9 cellular contexts compared by ENCODE assay signal in the genomic region with DNA sequence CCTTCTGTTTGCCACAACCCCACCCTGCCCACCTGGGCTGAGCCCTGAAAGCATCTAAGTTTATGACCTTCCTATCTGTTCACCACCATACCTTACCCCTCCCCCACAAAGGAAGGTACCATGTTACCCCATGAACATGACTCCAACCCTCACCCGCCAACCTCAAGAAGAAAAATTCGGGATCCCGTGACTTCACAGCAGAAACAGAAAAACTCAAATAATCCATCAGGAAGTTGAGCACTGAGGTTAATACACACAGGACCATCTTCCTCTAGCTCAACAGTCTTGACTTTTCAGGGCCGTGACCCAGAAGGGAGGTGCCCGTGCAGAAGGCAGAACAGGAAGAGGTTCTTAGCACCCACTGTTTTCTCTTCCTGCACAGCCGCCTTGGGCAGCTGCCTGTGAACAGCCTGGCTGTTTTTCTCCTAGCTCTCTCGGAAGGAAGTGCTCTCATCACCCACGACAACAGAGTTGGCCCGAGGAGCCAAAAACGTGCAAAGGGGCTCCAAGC.
DNase-seq lines count a peak whose midpoint lies in the region; ATAC-seq and TF ChIP-seq lines count a peak whose summit lies in the region.
"Had no signal": no experiment of that assay in that cellular context is flagged by ENCODE, and none has a peak within 500 bp of the region (broad histone marks: within the 10 kb centered on the region; RNA-seq: fewer than 3 reads in every experiment).

No MANE protein-coding gene starts in this region.

- peaks cover 45% of the 10 kb centered on the region for H3K4me1 ChIP-seq in suprapubic skin

- H3K4me3 ChIP-seq in suprapubic skin, result no peak overlapping the region
- H3K4me3 ChIP-seq: K562 had no signal

- DNase-seq in NOMO-1 treated with dmso at 0.1 percent for 144 hours (lab: John Stamatoyannopoulos, UW; ENCODE audit: unreplicated experiment) (peak; percentile 81), suprapubic skin (ENCODE audit: low spot score in 2 of 2) (no peak), NCI-H146 (lab: John Stamatoyannopoulos, UW) (no peak)
- DNase-seq in activated T-helper 1 cell treated with anti-CD3 and anti-CD28 coated beads, Interleukin-2, amount 50 U/mL, for 16 hours (ENCODE audit: low read depth in 1 of 2, low spot score in 1 of 2), result peak; percentile 50 to 56
- peak; percentile 42 for DNase-seq in stimulated activated CD8-positive, alpha-beta memory T cell treated with anti-CD3 and anti-CD28 coated beads, Interleukin-4, amount 100 ng/mL, for 24 hours (ENCODE audit: low read depth)

- TF ChIP-seq EP300 in suprapubic skin (IDR thresholded peaks at IDR 0.05), result no peak

- no peak for TF ChIP-seq CTCF in suprapubic skin (IDR thresholded peaks at IDR 0.05)

- TF ChIP-seq POLR2A in suprapubic skin (IDR thresholded peaks at IDR 0.05), result no peak

- H3K36me3 ChIP-seq in suprapubic skin, result no peaks in the 10 kb centered on the region

- H3K27me3 ChIP-seq in layer of hippocampus (ENCODE audit: control insufficient read depth, insufficient read depth, low read length), result no peaks in the 10 kb centered on the region
- H3K27me3 ChIP-seq in suprapubic skin, result no peaks in the 10 kb centered on the region

- no peaks in the 10 kb centered on the region for H3K9me3 ChIP-seq in suprapubic skin

- 71% methylated on average over 10 of the region's 10 CpGs for WGBS in suprapubic skin

- peak overlapping the region; percentile 56 for H3K27ac ChIP-seq in layer of hippocampus (ENCODE audit: low read depth, low read length)
- no peak overlapping the region for H3K27ac ChIP-seq in suprapubic skin

- ATAC-seq in GM19372 (IDR thresholded peaks at IDR 0.05; ENCODE audit: low read depth, unreplicated experiment) (peak; percentile 67), HG03354 (IDR thresholded peaks at IDR 0.05; ENCODE audit: poor library complexity, severe bottlenecking, unreplicated experiment) (no peak)
- ATAC-seq: K562 had no signal

Comparison
In these comparisons a context has a peak if more than half of its experiments do, and no peak if none do; other contexts are left out.
1. DNase-seq: peak in NOMO-1 treated with dmso at 0.1 percent for 144 hours (single experiment), activated T-helper 1 cell treated with anti-CD3 and anti-CD28 coated beads, Interleukin-2, amount 50 U/mL, for 16 hours (2 of 2) and stimulated activated CD8-positive, alpha-beta memory T cell treated with anti-CD3 and anti-CD28 coated beads, Interleukin-4, amount 100 ng/mL, for 24 hours (single experiment); none in suprapubic skin (0 of 2) and NCI-H146 (single experiment).